11 cellular contexts compared by ENCODE assay signal in genomic region chrX:101260435-101260834, GRCh38. TPM values are rescaled to one million over a fixed set of nuclear protein-coding genes. Genes with fewer than 3 reads are reported as not detected.
DNase-seq lines count a peak whose midpoint lies in the region; ATAC-seq, FAIRE-seq and TF ChIP-seq lines count a peak whose summit lies in the region.
"Had no signal": no experiment of that assay in that cellular context is flagged by ENCODE, and none has a peak within 500 bp of the region (broad histone marks: within the 10 kb centered on the region; RNA-seq: fewer than 3 reads in every experiment).

No MANE protein-coding gene starts in this region.

- ATAC-seq in HG03469 (IDR thresholded peaks at IDR 0.05; ENCODE audit: unreplicated experiment) (no peak), HG03280 (IDR thresholded peaks at IDR 0.05; ENCODE audit: unreplicated experiment) (no peak), natural killer cell (no peak)
- ATAC-seq: stimulated activated naive CD8-positive, alpha-beta T cell treated with anti-CD3 and anti-CD28 coated beads, Interleukin-15, amount 100 ng/mL, for 72 hours had no signal

- TF ChIP-seq CTCF in astrocyte (IDR thresholded peaks at IDR 0.05; ENCODE audit: insufficient read depth, low read depth, low read length) (no peak), natural killer cell (IDR thresholded peaks at IDR 0.05) (no peak)

- no peaks in the 10 kb centered on the region for H3K9me3 ChIP-seq in astrocyte (ENCODE audit: insufficient read depth, low read depth, low read length)

- H3K9ac ChIP-seq in astrocyte (ENCODE audit: low read length), result no peak overlapping the region

- peaks cover 6% of the 10 kb centered on the region for H3K36me3 ChIP-seq in astrocyte (ENCODE audit: insufficient read depth, low read length)

- H3K36me3 Mint-ChIP-seq in astrocyte (ENCODE audit: low read depth, unreplicated experiment) (peaks cover 2% of the 10 kb centered on the region), natural killer cell (no peaks in the 10 kb centered on the region)
- H3K36me3 Mint-ChIP-seq: activated naive CD8-positive, alpha-beta T cell treated with anti-CD3 and anti-CD28 coated beads, Interleukin-2, amount 10 ng/mL, durations not matched to agents 7 days and 5 days had no signal

- no peaks in the 10 kb centered on the region for H3K27me3 ChIP-seq in astrocyte (ENCODE audit: insufficient read depth, low read length)

- H3K79me2 ChIP-seq in astrocyte (ENCODE audit: insufficient read depth, low read length), result no peaks in the 10 kb centered on the region

- no peaks in the 10 kb centered on the region for H3K27me3 Mint-ChIP-seq in astrocyte (ENCODE audit: low read depth, unreplicated experiment)
- H3K27me3 Mint-ChIP-seq in natural killer cell (ENCODE audit: low read depth in 2 of 2), result no peaks in the 10 kb centered on the region
- H3K27me3 Mint-ChIP-seq: activated naive CD8-positive, alpha-beta T cell treated with anti-CD3 and anti-CD28 coated beads, Interleukin-2, amount 10 ng/mL, durations not matched to agents 7 days and 5 days; stimulated activated naive CD8-positive, alpha-beta T cell treated with anti-CD3 and anti-CD28 coated beads, Interleukin-15, amount 100 ng/mL, for 72 hours had no signal

- no peak overlapping the region for H3K4me3 Mint-ChIP-seq in astrocyte (ENCODE audit: unreplicated experiment)
- H3K4me3 Mint-ChIP-seq in natural killer cell, result no peak overlapping the region
- H3K4me3 Mint-ChIP-seq: activated naive CD8-positive, alpha-beta T cell treated with anti-CD3 and anti-CD28 coated beads, Interleukin-2, amount 10 ng/mL, durations not matched to agents 7 days and 5 days; stimulated activated naive CD8-positive, alpha-beta T cell treated with anti-CD3 and anti-CD28 coated beads, Interleukin-15, amount 100 ng/mL, for 72 hours had no signal

- no peaks in the 10 kb centered on the region for H3K9me3 Mint-ChIP-seq in astrocyte (ENCODE audit: unreplicated experiment)
- no peaks in the 10 kb centered on the region for H3K9me3 Mint-ChIP-seq in natural killer cell
- H3K9me3 Mint-ChIP-seq: activated naive CD8-positive, alpha-beta T cell treated with anti-CD3 and anti-CD28 coated beads, Interleukin-2, amount 10 ng/mL, durations not matched to agents 7 days and 5 days; stimulated activated naive CD8-positive, alpha-beta T cell treated with anti-CD3 and anti-CD28 coated beads, Interleukin-15, amount 100 ng/mL, for 72 hours had no signal

- intact Hi-C loops in natural killer cell (cut with micrococcal nuclease), result no loop called here

- H3K27ac Mint-ChIP-seq in astrocyte (ENCODE audit: unreplicated experiment), result no peak overlapping the region
- H3K27ac Mint-ChIP-seq in natural killer cell, result no peak overlapping the region
- H3K27ac Mint-ChIP-seq: activated naive CD8-positive, alpha-beta T cell treated with anti-CD3 and anti-CD28 coated beads, Interleukin-2, amount 10 ng/mL, durations not matched to agents 7 days and 5 days; stimulated activated naive CD8-positive, alpha-beta T cell treated with anti-CD3 and anti-CD28 coated beads, Interleukin-15, amount 100 ng/mL, for 72 hours had no signal

- no peak overlapping the region for H2AFZ ChIP-seq in astrocyte (ENCODE audit: low read depth, low read length)

- peak; percentile 29 for FAIRE-seq in astrocyte (lab: Jason Lieb, UNC)

- DNase-seq in Daoy (ENCODE audit: low read depth) (peak; percentile 7), HT-29 (ENCODE audit: low spot score) (peak; percentile 38), astrocyte (ENCODE audit: low read depth) (no peak), iris pigment epithelial cell (ENCODE audit: low read depth) (peak; percentile 14), natural killer cell (no peak), NCI-H1092 treated with DMSO at 0.1 percent for 48 hours (lab: John Stamatoyannopoulos, UW) (no peak)
- DNase-seq: activated naive CD8-positive, alpha-beta T cell treated with anti-CD3 and anti-CD28 coated beads, Interleukin-2, amount 10 ng/mL, durations not matched to agents 7 days and 5 days; stimulated activated CD4-positive, alpha-beta T cell treated with anti-CD3 and anti-CD28 coated beads, Interleukin-15, amount 100 ng/mL, for 24 hours; stimulated activated naive CD8-positive, alpha-beta T cell treated with anti-CD3 and anti-CD28 coated beads, Interleukin-15, amount 100 ng/mL, for 72 hours had no signal

- no peak overlapping the region for H3K4me3 ChIP-seq in astrocyte (ENCODE audit: insufficient read depth, low read depth, low read length)

- H3K4me1 ChIP-seq in astrocyte (ENCODE audit: insufficient read depth, low read length), result no peaks in the 10 kb centered on the region

- H3K27ac ChIP-seq in astrocyte (ENCODE audit: low read depth, low read length), result no peak overlapping the region

- H3K4me1 Mint-ChIP-seq in astrocyte (ENCODE audit: low read depth, unreplicated experiment) (peaks cover 4% of the 10 kb centered on the region), natural killer cell (peaks cover 5 to 6% of the 10 kb centered on the region in 2 donors)

- H3K4me2 ChIP-seq in astrocyte (ENCODE audit: low read length), result no peak overlapping the region

- H4K20me1 ChIP-seq in astrocyte (ENCODE audit: insufficient read depth, low read length), result no peaks in the 10 kb centered on the region

RNA-seq across cellular contexts. Expression of gene TAF7L, which starts 30.7 kb away (rescaled TPM):
- total RNA-seq in Daoy (2014; rRNA removed; shearing (Covaris generic)), result 0.06 and 0.17 TPM in 2 replicates
- total RNA-seq in HT-29 (2014; rRNA removed; shearing (Covaris generic)), result not detected in 2 replicates
- total RNA-seq in astrocyte (0.27 and 0.29 TPM in 2 replicates), natural killer cell (not detected)
- total RNA-seq: activated naive CD8-positive, alpha-beta T cell treated with anti-CD3 and anti-CD28 coated beads, Interleukin-2, amount 10 ng/mL, durations not matched to agents 7 days and 5 days had no signal

RNA-seq across cellular contexts. Expression of gene DRP2, which starts 40.8 kb away (rescaled TPM):
- 0.34 and 0.65 TPM in 2 replicates for total RNA-seq in Daoy (2014; rRNA removed; shearing (Covaris generic))
- total RNA-seq in HT-29 (2014; rRNA removed; shearing (Covaris generic)), result 0.05 and 0.13 TPM in 2 replicates
- total RNA-seq in astrocyte, result 4.2 and 5.4 TPM in 2 replicates
- under 1 TPM in 1 of 3 donors, not detected in 2; 0.07 TPM for total RNA-seq in natural killer cell

Comparison
In these comparisons a context has a peak if more than half of its experiments do, and no peak if none do; other contexts are left out.
1. DNase-seq: peak in Daoy (single experiment), HT-29 (single experiment) and iris pigment epithelial cell (single experiment); none in astrocyte (single experiment), natural killer cell (single experiment) and NCI-H1092 treated with DMSO at 0.1 percent for 48 hours (single experiment).